ENCODE assay signal across 18 cellular contexts in genomic region chr11:98495601-98496000, GRCh38.
A peak's percentile ranks its signal among the peaks of the same experiment; 100 is the strongest.
DNase-seq lines count a peak whose midpoint lies in the region; ATAC-seq, FAIRE-seq and TF ChIP-seq lines count a peak whose summit lies in the region.
"Had no signal": no experiment of that assay in that cellular context is flagged by ENCODE, and none has a peak within 500 bp of the region (broad histone marks: within the 10 kb centered on the region; RNA-seq: fewer than 3 reads in every experiment).

No MANE protein-coding gene starts in this region.

- H3K23ac ChIP-seq in H1 (ENCODE audit: insufficient read length) = no peak overlapping the region

- H3K79me2 ChIP-seq in mammary epithelial cell (ENCODE audit: insufficient read depth, low read length) = no peaks in the 10 kb centered on the region
- H3K79me2 ChIP-seq in H1 (ENCODE audit: control insufficient read depth in 1 of 2, insufficient read depth in 2 of 2, low read length in 2 of 2) = no peaks in the 10 kb centered on the region

- H3K4ac ChIP-seq in H1 (replicated peaks; ENCODE audit: insufficient read length, low read depth, low read length) = no peak overlapping the region

- H3K79me1 ChIP-seq in H1 (ENCODE audit: low read depth, low read length) = no peaks in the 10 kb centered on the region

- no peak overlapping the region; the same call in 1 of the 2 replicates for H2BK20ac ChIP-seq in H1 (ENCODE audit: low read length)

- no peak for TF ChIP-seq POLR2A in H1 (IDR thresholded peaks at IDR 0.05; ENCODE audit: control extremely low read depth in 1 of 2, low read depth in 2 of 2, low read length in 2 of 2)

- intact Hi-C loops in MCF 10A (cut with micrococcal nuclease) = no loop called here
- intact Hi-C loops in mammary epithelial cell (cut with micrococcal nuclease) = no loop called here
- intact Hi-C loops in kidney (cut with DNase I) = no loop called here

- CTCF ChIA-PET in MCF 10A (lab: Yijun Ruan, JAX) (no interaction called here), mammary epithelial cell (lab: Charles Lee; ENCODE audit: low non-redundant PET) (no interaction called here), H1 (lab: Charles Lee; ENCODE audit: partially characterized antibody) (no interaction called here)

- H2BK12ac ChIP-seq in H1 (ENCODE audit: low read depth, low read length) = 0 out of 2 replicates have a peak overlapping the region, but pooled peaks have one; percentile 44

- no peaks in the 10 kb centered on the region for H3K36me3 Mint-ChIP-seq in MCF 10A (ENCODE audit: insufficient read depth, unreplicated experiment)
- H3K36me3 Mint-ChIP-seq: CD8-positive, alpha-beta memory T cell had no signal

- no peak for TF ChIP-seq EP300 in H1 (IDR thresholded peaks at IDR 0.05; ENCODE audit: borderline replicate concordance in 1 of 2, low read depth in 2 of 2, low read length in 2 of 2)

- H3K14ac ChIP-seq in H1 (ENCODE audit: insufficient read length) = no peak overlapping the region

- H3K4me1 Mint-ChIP-seq in MCF 10A (ENCODE audit: insufficient read depth, unreplicated experiment) = peaks cover 9% of the 10 kb centered on the region
- H3K4me1 Mint-ChIP-seq: CD8-positive, alpha-beta memory T cell had no signal

- no peak for ATAC-seq in HG02884 (IDR thresholded peaks at IDR 0.05; ENCODE audit: unreplicated experiment)
- no peak for ATAC-seq in HG03097 (IDR thresholded peaks at IDR 0.05; ENCODE audit: low FRiP score, unreplicated experiment)
- ATAC-seq: GM12878 had no signal

- TF ChIP-seq RAD21 in H1 (IDR thresholded peaks at IDR 0.05 in 1 of 2, conservative IDR thresholded peaks at IDR 0.05 in 1 of 2; ENCODE audit: low read depth in 2 of 2, low read length in 2 of 2) = no peak

- no peak overlapping the region for H3K9ac ChIP-seq in mammary epithelial cell (ENCODE audit: insufficient read depth, low read length)
- peak overlapping the region; percentile 5 for H3K9ac ChIP-seq in HUES6 (ENCODE audit: low read length)
- no peak overlapping the region for H3K9ac ChIP-seq in H1 (replicated peaks in 1 of 4; ENCODE audit: extremely low read depth in 1 of 4, low read depth in 3 of 4, low read length in 3 of 4)
- no peak overlapping the region for H3K9ac ChIP-seq in kidney (ENCODE audit: low read length in 2 of 2)
- H3K9ac ChIP-seq: BLaER1 had no signal

- in situ Hi-C loops in mammary epithelial cell (cut with MboI; ENCODE audit: low sequenced_read_pairs in 2 of 2) = no loop called here

- H3K4me3 ChIP-seq in mammary epithelial cell (replicated peaks in 1 of 3; ENCODE audit: insufficient read depth in 1 of 3, low read depth in 2 of 3, low read length in 3 of 3) (no peak overlapping the region), HUES6 (ENCODE audit: low read depth, low read length) (no peak overlapping the region), H1 (ENCODE audit: extremely low read depth in 1 of 4, insufficient read depth in 2 of 4, low read depth in 3 of 4, low read length in 4 of 4) (no peak overlapping the region), kidney (ENCODE audit: low read length in 2 of 2) (peak overlapping the region; percentile 23 to 46)
- H3K4me3 ChIP-seq: BLaER1, GM12878 had no signal

- no peaks in the 10 kb centered on the region for H3K9me3 Mint-ChIP-seq in MCF 10A (ENCODE audit: unreplicated experiment)

- H3K27ac Mint-ChIP-seq in MCF 10A (ENCODE audit: low read depth, unreplicated experiment) = peak overlapping the region; percentile 7
- H3K27ac Mint-ChIP-seq: CD8-positive, alpha-beta memory T cell; HFFc6 had no signal

- BruUV-seq in MCF 10A (replicated peaks; lab: Mats Ljungman, UMichigan) (no TSS peak), mammary epithelial cell (replicated peaks; lab: Mats Ljungman, UMichigan) (no TSS peak)

- H3K18ac ChIP-seq in H1 (ENCODE audit: extremely low read depth, low read length) = no peak overlapping the region

- H3K27me3 Mint-ChIP-seq in MCF 10A (ENCODE audit: insufficient read depth, unreplicated experiment) = no peaks in the 10 kb centered on the region
- H3K27me3 Mint-ChIP-seq: CD8-positive, alpha-beta memory T cell had no signal

- H2AK5ac ChIP-seq in H1 (ENCODE audit: low read depth, low read length) = no peak overlapping the region

- no peak for FAIRE-seq in H1 (lab: Jason Lieb, UNC)
- FAIRE-seq in kidney (lab: Jason Lieb, UNC) = no peak
- FAIRE-seq: GM12878, GM18507 had no signal

- no peak overlapping the region for H2AFZ ChIP-seq in mammary epithelial cell (ENCODE audit: low read depth, low read length)
- no peak overlapping the region for H2AFZ ChIP-seq in H1 (ENCODE audit: low read length)

- no peaks in the 10 kb centered on the region for H3K23me2 ChIP-seq in H1 (ENCODE audit: low read depth, low read length)

- H4K91ac ChIP-seq in H1 (replicated peaks; ENCODE audit: insufficient read length, low read length) = no peak overlapping the region

- DNase-seq in MCF 10A (ENCODE audit: unreplicated experiment) (no peak), mammary epithelial cell (no peak), H1 (ENCODE audit: low read depth in 1 of 2, low spot score in 2 of 2) (no peak), kidney (no peak), GM19240 (ENCODE audit: insufficient read length, low spot score) (no peak)
- DNase-seq: 8988T; AML-193; CD8-positive, alpha-beta memory T cell; DMS53; GOT3; HCEC 1CT; HFFc6 had no signal

- H3K27me3 ChIP-seq in mammary epithelial cell (ENCODE audit: insufficient read depth, low read length) (no peaks in the 10 kb centered on the region), HUES6 (ENCODE audit: control insufficient read depth, insufficient read depth, low read length) (no peaks in the 10 kb centered on the region), H1 (replicated peaks in 1 of 4; ENCODE audit: control insufficient read depth in 3 of 4, extremely low read depth in 1 of 4, insufficient read depth in 3 of 4, low read length in 3 of 4) (no peaks in the 10 kb centered on the region)
- H3K27me3 ChIP-seq: BLaER1 had no signal

- no peak overlapping the region for H4K8ac ChIP-seq in H1 (ENCODE audit: extremely low read depth, insufficient read depth, low read length)

- H3K36me3 ChIP-seq in mammary epithelial cell (ENCODE audit: insufficient read depth, low read length) (no peaks in the 10 kb centered on the region), HUES6 (ENCODE audit: control insufficient read depth, insufficient read depth, low read length) (no peaks in the 10 kb centered on the region), H1 (ENCODE audit: control insufficient read depth in 2 of 4, insufficient read depth in 4 of 4, low read length in 3 of 4) (no peaks in the 10 kb centered on the region), kidney (ENCODE audit: control insufficient read depth in 1 of 2, insufficient read depth in 2 of 2, low read length in 2 of 2) (no peaks in the 10 kb centered on the region)
- H3K36me3 ChIP-seq: BLaER1 had no signal

- H3K4me1 ChIP-seq in mammary epithelial cell (ENCODE audit: insufficient read depth, low read length) (no peaks in the 10 kb centered on the region), HUES6 (ENCODE audit: control insufficient read depth, insufficient read depth, low read length) (peaks cover 25% of the 10 kb centered on the region), H1 (replicated peaks in 1 of 4; ENCODE audit: control insufficient read depth in 3 of 4, insufficient read depth in 4 of 4, low read length in 3 of 4) (peaks cover 0 to 9% (median 4%) of the 10 kb centered on the region in 4 experiments; a peak in 3 of 7 replicates), kidney (ENCODE audit: control insufficient read depth in 1 of 2, insufficient read depth in 1 of 2, low read depth in 1 of 2, low read length in 2 of 2) (peaks cover 0 to 7% of the 10 kb centered on the region in 2 donors)
- H3K4me1 ChIP-seq: BLaER1 had no signal

- H2BK5ac ChIP-seq in H1 (ENCODE audit: low read depth, low read length) = peak overlapping the region; percentile 40; the same call in 1 of the 2 replicates

- H3K27ac ChIP-seq in mammary epithelial cell (ENCODE audit: insufficient read depth, low read depth, low read length) (no peak overlapping the region), HUES6 (ENCODE audit: low read depth, low read length) (peak overlapping the region; percentile 88), H1 (ENCODE audit: low read depth, low read length) (no peak overlapping the region; the same call in 1 of the 2 replicates), kidney (ENCODE audit: low read depth in 2 of 2, low read length in 2 of 2) (no peak overlapping the region)
- H3K27ac ChIP-seq: BLaER1 had no signal

- TF ChIP-seq CTCF in MCF 10A (IDR thresholded peaks at IDR 0.05; ENCODE audit: unreplicated experiment) = no peak
- no peak for TF ChIP-seq CTCF in mammary epithelial cell (conservative IDR thresholded peaks at IDR 0.05 in 1 of 2, IDR thresholded peaks at IDR 0.05 in 1 of 2; ENCODE audit: extremely low read depth in 1 of 2, insufficient read depth in 1 of 2, low read depth in 1 of 2, low read length in 2 of 2)
- no peak for TF ChIP-seq CTCF in H1 (IDR thresholded peaks at IDR 0.05; ENCODE audit: control extremely low read depth in 1 of 3, insufficient read depth in 1 of 3, low read depth in 1 of 3, low read length in 3 of 3)
- no peak for TF ChIP-seq CTCF in kidney (IDR thresholded peaks at IDR 0.05; ENCODE audit: borderline replicate concordance, extremely low read depth, insufficient read depth)

- H3K56ac ChIP-seq in H1 (replicated peaks; ENCODE audit: insufficient read length, low read depth, low read length) = no peak overlapping the region

- H4K20me1 ChIP-seq in mammary epithelial cell (ENCODE audit: insufficient read depth, low read length) (no peaks in the 10 kb centered on the region), H1 (replicated peaks in 1 of 2; ENCODE audit: control insufficient read depth in 1 of 2, insufficient read depth in 2 of 2, low read length in 2 of 2) (no peaks in the 10 kb centered on the region)
- H4K20me1 ChIP-seq: BLaER1 had no signal

- H4K5ac ChIP-seq in H1 (ENCODE audit: insufficient read length, low read depth, low read length) = no peak overlapping the region

- peaks cover 2% of the 10 kb centered on the region for H3K9me3 ChIP-seq in mammary epithelial cell (replicated peaks; ENCODE audit: insufficient read depth, low read length)
- no peaks in the 10 kb centered on the region for H3K9me3 ChIP-seq in HUES6 (ENCODE audit: control insufficient read depth, insufficient read depth, low read depth, low read length)
- H3K9me3 ChIP-seq in H1 (ENCODE audit: insufficient read depth in 2 of 2, low read depth in 1 of 2, low read length in 1 of 2) = no peaks in the 10 kb centered on the region
- no peaks in the 10 kb centered on the region for H3K9me3 ChIP-seq in kidney (ENCODE audit: control insufficient read depth in 1 of 2, low read length in 2 of 2)
- H3K9me3 ChIP-seq: BLaER1 had no signal

- no peak overlapping the region for H2BK15ac ChIP-seq in H1 (ENCODE audit: low read length)

- no peak overlapping the region for H3K4me3 Mint-ChIP-seq in MCF 10A (ENCODE audit: unreplicated experiment)
- H3K4me3 Mint-ChIP-seq: CD8-positive, alpha-beta memory T cell; HFFc6 had no signal

- dilution Hi-C loops in mammary epithelial cell (cut with HindIII; ENCODE audit: low sequenced_read_pairs) = no loop called here

- no peak overlapping the region for H2BK120ac ChIP-seq in H1 (replicated peaks; ENCODE audit: low read depth, low read length)

- WGBS in mammary epithelial cell (ENCODE audit: low coverage, missing lambda C conversion rate) = 8% methylated on average over 5 of the region's 5 CpGs
- 76% methylated on average over 5 of the region's 5 CpGs; no CpG with 5 or more reads in 1 of the 2 experiments for WGBS in H1 (ENCODE audit: extremely low coverage in 1 of 2, insufficient coverage in 1 of 2, insufficient read length in 1 of 2, insufficient replicate concordance in 2 of 2, low coverage in 1 of 2, low lambda C conversion rate in 2 of 2, missing lambda C conversion rate in 1 of 2), 2 experiments

- H3K4me2 ChIP-seq in mammary epithelial cell (ENCODE audit: insufficient read depth, low read depth, low read length) (no peak overlapping the region), H1 (ENCODE audit: insufficient read depth in 1 of 2, low read depth in 2 of 2, low read length in 2 of 2) (peak overlapping the region in 1 of 2 experiments; percentile 41; a peak in 1 of 4 replicates)
- H3K4me2 ChIP-seq: BLaER1 had no signal

- POLR2A ChIA-PET in MCF 10A (lab: Yijun Ruan, JAX) (no interaction called here), H1 (lab: Charles Lee; ENCODE audit: partially characterized antibody) (no interaction called here)

Comparison
In these comparisons a context has a peak if more than half of its experiments do, and no peak if none do; other contexts are left out.
1. H3K4me3 ChIP-seq: peak in kidney (2 of 2); none in mammary epithelial cell (0 of 3), HUES6 (single experiment) and H1 (0 of 4).